ENCODE assay signal across 2 cellular contexts in the genomic region with DNA sequence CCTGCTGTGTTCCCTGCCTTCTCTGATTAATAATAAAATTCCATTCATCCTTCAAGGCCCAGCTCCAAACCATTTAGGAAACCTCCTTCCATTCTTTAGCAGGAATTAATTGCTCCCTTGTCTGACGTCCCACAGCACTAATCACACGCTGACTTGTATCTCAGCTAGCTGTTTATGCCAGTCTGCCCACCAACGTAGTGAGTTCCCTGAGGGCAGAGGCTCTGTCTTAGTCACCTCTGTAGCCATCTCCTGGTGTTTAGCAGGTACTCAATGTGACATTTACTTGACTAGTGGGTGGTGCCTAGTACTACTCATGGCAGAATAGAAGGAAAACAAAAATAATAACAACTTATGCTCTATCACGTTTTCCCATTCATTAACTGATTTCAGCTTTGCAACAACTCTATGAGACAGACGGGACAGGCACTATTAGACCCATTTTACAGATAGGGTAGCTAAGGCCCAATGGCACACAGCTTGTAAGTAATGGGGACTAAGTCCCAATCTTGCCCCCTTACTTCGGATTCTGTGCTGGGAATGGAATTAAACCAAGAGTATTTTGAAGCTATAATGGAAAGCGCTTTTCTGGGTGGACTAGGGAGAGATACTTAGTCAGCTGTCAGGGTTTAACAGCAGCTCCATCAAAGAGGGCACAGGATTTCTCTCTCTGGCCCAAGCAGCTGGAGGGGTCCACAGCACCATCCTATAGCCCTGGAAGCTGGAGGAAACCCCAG.
TF ChIP-seq lines count a peak whose summit lies in the region.

No MANE protein-coding gene starts in this region.

TF ChIP-seq in SK-N-SH, 30 proteins besides CTCF, POLR2A, EP300 and RAD21 (continued from another document):
- TF ChIP-seq SIN3A (IDR thresholded peaks at IDR 0.05; ENCODE audit: borderline replicate concordance, low read depth, low read length): no peak

TF ChIP-seq in SK-N-SH treated with all-trans-retinoic acid at 6 μM for 48 hours, 23 proteins besides CTCF, POLR2A, EP300 and RAD21 (continued from another document):
- no peak for TF ChIP-seq CREB5 (CRISPR knock-in tag; IDR thresholded peaks at IDR 0.05; ENCODE audit: low read depth)
- TF ChIP-seq CSDC2 (CRISPR knock-in tag; IDR thresholded peaks at IDR 0.05): no peak
- no peak for TF ChIP-seq RARB (CRISPR knock-in tag; IDR thresholded peaks at IDR 0.05)
- TF ChIP-seq TSHZ2 (CRISPR knock-in tag; IDR thresholded peaks at IDR 0.05): no peak
- no peak for TF ChIP-seq TOX (CRISPR knock-in tag; IDR thresholded peaks at IDR 0.05; ENCODE audit: borderline replicate concordance)
- TF ChIP-seq SNAI2 (CRISPR knock-in tag; IDR thresholded peaks at IDR 0.05): no peak
- no peak for TF ChIP-seq ARNTL (CRISPR knock-in tag; IDR thresholded peaks at IDR 0.05; ENCODE audit: borderline replicate concordance, low read depth)
- no peak for TF ChIP-seq ZNF70 (CRISPR knock-in tag; IDR thresholded peaks at IDR 0.05)
- no peak for TF ChIP-seq OSR1 (CRISPR knock-in tag; IDR thresholded peaks at IDR 0.05)
- no peak for TF ChIP-seq PPARA (CRISPR knock-in tag; IDR thresholded peaks at IDR 0.05; ENCODE audit: borderline replicate concordance)
- TF ChIP-seq ESRRG (CRISPR knock-in tag; IDR thresholded peaks at IDR 0.05): no peak
- TF ChIP-seq ZNF565 (CRISPR knock-in tag; conservative IDR thresholded peaks at IDR 0.05; ENCODE audit: low read depth): no peak
- TF ChIP-seq ZFP3 (CRISPR knock-in tag; IDR thresholded peaks at IDR 0.05): no peak
- TF ChIP-seq, protein P1, sequence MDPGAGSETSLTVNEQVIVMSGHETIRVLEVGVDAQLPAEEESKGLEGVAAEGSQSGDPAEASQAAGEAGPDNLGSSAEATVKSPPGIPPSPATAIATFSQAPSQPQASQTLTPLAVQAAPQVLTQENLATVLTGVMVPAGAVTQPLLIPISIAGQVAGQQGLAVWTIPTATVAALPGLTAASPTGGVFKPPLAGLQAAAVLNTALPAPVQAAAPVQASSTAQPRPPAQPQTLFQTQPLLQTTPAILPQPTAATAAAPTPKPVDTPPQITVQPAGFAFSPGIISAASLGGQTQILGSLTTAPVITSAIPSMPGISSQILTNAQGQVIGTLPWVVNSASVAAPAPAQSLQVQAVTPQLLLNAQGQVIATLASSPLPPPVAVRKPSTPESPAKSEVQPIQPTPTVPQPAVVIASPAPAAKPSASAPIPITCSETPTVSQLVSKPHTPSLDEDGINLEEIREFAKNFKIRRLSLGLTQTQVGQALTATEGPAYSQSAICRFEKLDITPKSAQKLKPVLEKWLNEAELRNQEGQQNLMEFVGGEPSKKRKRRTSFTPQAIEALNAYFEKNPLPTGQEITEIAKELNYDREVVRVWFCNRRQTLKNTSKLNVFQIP (CRISPR knock-in tag; IDR thresholded peaks at IDR 0.05; ENCODE audit: borderline replicate concordance, low read depth): no peak
